In the genomic region with DNA sequence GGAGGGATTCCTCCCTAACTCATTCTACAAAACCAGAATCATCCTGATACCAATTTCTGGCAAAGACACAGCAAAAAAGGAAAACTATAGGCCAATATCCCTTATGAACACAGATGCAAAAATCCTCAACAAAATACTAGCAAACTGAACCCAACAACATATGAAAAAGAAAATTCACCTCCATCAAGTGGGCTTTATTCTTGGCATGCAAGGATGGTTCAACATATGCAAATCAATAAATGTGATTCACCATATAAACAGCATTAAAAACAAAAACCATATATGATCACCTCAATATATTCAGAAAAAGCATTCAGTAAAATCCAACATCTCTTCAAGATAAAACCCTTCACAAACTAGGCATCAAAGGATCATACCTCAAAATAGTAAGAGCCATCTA, we compare ENCODE assay signal across 27 cellular contexts.
"Had no signal": no experiment of that assay in that cellular context is flagged by ENCODE, and none has a peak within 500 bp of the region (broad histone marks: within the 10 kb centered on the region; RNA-seq: fewer than 3 reads in every experiment).

No MANE protein-coding gene starts in this region.

- FAIRE-seq: urothelium cell line had no signal

- H3K36me3 ChIP-seq: stomach, suprapubic skin, thoracic aorta, thyroid gland, tibial artery, transverse colon, upper lobe of left lung, upper lobe of right lung, uterus, vagina had no signal

- H3K27me3 ChIP-seq: stomach, suprapubic skin, testis, thyroid gland, tibial artery, tibial nerve, transverse colon, upper lobe of left lung, upper lobe of right lung, uterus, vagina had no signal

- DNase-seq: stimulated activated CD4-positive, alpha-beta T cell treated with anti-CD3 and anti-CD28 coated beads, Interleukin-2, amount 100 ng/mL, for 48 hours; stimulated activated CD4-positive, alpha-beta T cell treated with anti-CD3 and anti-CD28 coated beads, Interleukin-4, amount 100 ng/mL, for 1 hour; stimulated activated CD4-positive, alpha-beta T cell treated with anti-CD3 and anti-CD28 coated beads, Interleukin-4, amount 100 ng/mL, for 24 hours; stimulated activated CD4-positive, alpha-beta T cell treated with anti-CD3 and anti-CD28 coated beads, Interleukin-4, amount 100 ng/mL, for 4 hours; stimulated activated CD8-positive, alpha-beta memory T cell treated with anti-CD3 and anti-CD28 coated beads, Interleukin-4, amount 100 ng/mL, for 48 hours; stimulated activated naive B cell treated with anti-CD40 and anti-IgM and Interleukin-4, amounts not matched to agents 10 μg/mL and 1 μg/mL and 100 μg/mL, for 72 hours; stimulated activated naive CD4-positive, alpha-beta T cell; stimulated activated naive CD4-positive, alpha-beta T cell treated with Interleukin-2 at 50 U/mL for 16 hours; stimulated activated naive CD8-positive, alpha-beta T cell treated with anti-CD3 and anti-CD28 coated beads, Interleukin-15, amount 100 ng/mL, for 72 hours; stimulated activated naive CD8-positive, alpha-beta T cell treated with anti-CD3 and anti-CD28 coated beads, Interleukin-15, Interleukin-2, amounts not matched to agents 100 U/mL and 50 U/mL, for 24 hours; stomach; substantia nigra; testis; thyroid gland; tibial artery; transverse colon; trophoblast cell; upper lobe of left lung; upper lobe of right lung; uterus had no signal

- H3K4me3 ChIP-seq: stomach, suprapubic skin, testis, thoracic aorta, thyroid gland, tibial artery, tibial nerve, transverse colon, upper lobe of left lung, upper lobe of right lung, uterus, vagina had no signal

- H3K27ac ChIP-seq: stomach, suprapubic skin, testis, thoracic aorta, thyroid gland, tibial artery, tibial nerve, transverse colon, upper lobe of left lung, upper lobe of right lung, uterus, vagina had no signal

- ATAC-seq: stimulated activated effector memory CD8-positive, alpha-beta T cell treated with anti-CD3 and anti-CD28 coated beads, Interleukin-12 subunit alpha, Interleukin-12 subunit beta, amount 100 ng/mL, for 72 hours; stimulated activated memory B cell treated with anti-CD40 and anti-IgM and Interleukin-4, amounts not matched to agents 10 μg/mL and 1 μg/mL and 100 μg/mL, for 72 hours; stimulated activated naive B cell treated with anti-CD40 and anti-IgM and Interleukin-4, amounts not matched to agents 10 μg/mL and 1 μg/mL and 100 μg/mL, for 72 hours; stimulated activated naive CD8-positive, alpha-beta T cell treated with anti-CD3 and anti-CD28 coated beads, Interleukin-15, amount 100 ng/mL, for 72 hours; stimulated activated naive CD8-positive, alpha-beta T cell treated with anti-CD3 and anti-CD28 coated beads, Interleukin-15, Interleukin-2, amounts not matched to agents 100 U/mL and 50 U/mL, for 24 hours; upper lobe of right lung had no signal

- H3K9me3 ChIP-seq: suprapubic skin, testis, thyroid gland, vagina had no signal

- H3K4me1 ChIP-seq: testis, uterus had no signal
